ENCODE assay signal across 10 cellular contexts in genomic region chr13:113445791-113446487, GRCh38. TPM values are rescaled to one million over a fixed set of nuclear protein-coding genes. Genes with fewer than 3 reads are reported as not detected.
A peak's percentile ranks its signal among the peaks of the same experiment; 100 is the strongest.
DNase-seq lines count a peak whose midpoint lies in the region; ATAC-seq lines count a peak whose summit lies in the region.
"Had no signal": no experiment of that assay in that cellular context is flagged by ENCODE, and none has a peak within 500 bp of the region (broad histone marks: within the 10 kb centered on the region; RNA-seq: fewer than 3 reads in every experiment).

No MANE protein-coding gene starts in this region.

- DNase-seq in NCI-H69 (lab: John Stamatoyannopoulos, UW) (peak; percentile 33), nucleus accumbens (lab: John Stamatoyannopoulos, UW) (peak in 36 of 56 donors; percentile 9 to 75 (median 31)), SK-N-DZ (ENCODE audit: low spot score) (no peak), KBM-7 (no peak), HUDEP-2 (lab: John Stamatoyannopoulos, UW; ENCODE audit: unreplicated experiment in 76 of 76) (no peak)
- DNase-seq: amniotic stem cell, T-helper 2 cell had no signal

- in situ Hi-C loops in KBM-7 (cut with MboI; ENCODE audit: low pct_unique_long_range_greater_than_20kb, low sequenced_read_pairs): no loop called here

- ATAC-seq in GM18519 (IDR thresholded peaks at IDR 0.05; ENCODE audit: low FRiP score, unreplicated experiment): peak; percentile 34
- peak; percentile 64 for ATAC-seq in HG02759 (IDR thresholded peaks at IDR 0.05; ENCODE audit: unreplicated experiment)
- ATAC-seq in GM18867 (IDR thresholded peaks at IDR 0.05; ENCODE audit: unreplicated experiment): no peak

RNA-seq across cellular contexts. Expression of gene ADPRHL1, which starts 7.3 kb away (rescaled TPM):
- 1.8 and 1.9 TPM in 2 replicates for polyA plus RNA-seq in SK-N-DZ (2014; cell fraction: cytosol; rRNA removed)
- 1.0 and 1.6 TPM in 2 replicates for polyA plus RNA-seq in SK-N-DZ (2014; cell fraction: nucleus; rRNA removed)

RNA-seq across cellular contexts. Expression of gene DCUN1D2, which starts 44.6 kb away (rescaled TPM):
- polyA plus RNA-seq in SK-N-DZ (2014; cell fraction: cytosol; rRNA removed): 24.9 and 26.8 TPM in 2 replicates
- polyA plus RNA-seq in SK-N-DZ (2014; cell fraction: nucleus; rRNA removed): 33.6 and 77.2 TPM in 2 replicates

Comparison
In these comparisons a context has a peak if more than half of its experiments do, and no peak if none do; other contexts are left out.
1. DNase-seq: peak in NCI-H69 (single experiment) and nucleus accumbens (36 of 56); none in SK-N-DZ (single experiment), KBM-7 (single experiment) and HUDEP-2 (0 of 76).